Comparison of ENCODE assay signal across 32 cellular contexts in the genomic region with DNA sequence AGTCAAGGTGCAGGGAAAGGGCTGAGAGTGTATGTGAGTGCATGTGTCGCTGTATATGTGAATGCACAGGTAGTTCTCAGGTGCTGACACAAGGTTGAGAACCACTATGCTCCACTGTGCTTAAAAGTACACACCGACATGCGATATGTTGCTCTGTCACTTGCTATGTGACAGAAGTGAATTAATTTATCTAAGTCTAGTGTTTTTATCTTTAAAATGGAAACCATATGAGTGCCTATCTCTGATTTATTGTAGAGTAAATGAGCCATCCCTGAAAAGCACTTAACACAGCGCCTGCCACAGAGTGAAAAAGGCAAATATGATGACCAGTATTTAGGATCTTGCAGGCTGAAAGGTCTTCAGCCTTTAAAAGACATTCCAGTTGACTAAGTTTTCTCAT.
"Had no signal": no experiment of that assay in that cellular context is flagged by ENCODE, and none has a peak within 500 bp of the region (broad histone marks: within the 10 kb centered on the region; RNA-seq: fewer than 3 reads in every experiment).

No MANE protein-coding gene starts in this region.

- H3K27ac Mint-ChIP-seq: activated B cell treated with CpG ODN at 0.5 μM for 24 hours; activated CD4-positive, alpha-beta memory T cell treated with anti-CD3 and anti-CD28 coated beads for 36 hours; activated CD8-positive, alpha-beta T cell treated with anti-CD3 and anti-CD28 coated beads for 36 hours; activated naive CD4-positive, alpha-beta T cell treated with anti-CD3 and anti-CD28 coated beads for 36 hours; activated naive CD8-positive, alpha-beta T cell treated with anti-CD3 and anti-CD28 coated beads for 36 hours; activated T-cell treated with anti-CD3 and anti-CD28 coated beads, Interleukin-2, amount 50 U/mL, for 72 hours; activated T-helper 1 cell treated with anti-CD3 and anti-CD28 coated beads, Interleukin-12 subunit alpha, Interleukin-12 subunit beta, Interleukin-2, Interleukin-4 antibody, amounts not matched to agents 30 ng/mL and 10 ng/mL and 1 ng/mL, durations not matched to agents 14 hours and 24 hours and 36 hours; activated T-helper 17 cell treated with anti-CD3 and anti-CD28 coated beads, Interleukin-2, amount 50 U/mL, for 72 hours; T-helper 2 cell treated with Interferon-gamma antibody and Interleukin-4, amounts not matched to agents 5 μg/mL and 100 μg/mL, for 36 hours had no signal

- ATAC-seq: activated CD8-positive, alpha-beta T cell treated with anti-CD3 and anti-CD28 coated beads for 36 hours; activated naive CD4-positive, alpha-beta T cell treated with anti-CD3 and anti-CD28 coated beads, Interleukin-2, amount 50 U/mL, for 72 hours; activated T-cell treated with anti-CD3 and anti-CD28 coated beads, Interleukin-2, amount 50 U/mL, for 4 hours; activated T-cell treated with anti-CD3 and anti-CD28 coated beads, Interleukin-2, amount 50 U/mL, for 72 hours; activated T-helper 17 cell treated with anti-CD3 and anti-CD28 coated beads, Interleukin-2, amount 50 U/mL, for 72 hours; body of pancreas had no signal

- DNase-seq: activated B cell treated with CpG ODN at 0.5 μM for 24 hours; activated CD4-positive, alpha-beta memory T cell treated with anti-CD3 and anti-CD28 coated beads for 36 hours; activated CD4-positive, alpha-beta T cell treated with anti-CD3 and anti-CD28 coated beads for 48 hours; activated CD4-positive, alpha-beta T cell treated with anti-CD3 and anti-CD28 coated beads, Interleukin-2, amount 50 U/mL, for 1 hour; activated CD4-positive, alpha-beta T cell treated with anti-CD3 and anti-CD28 coated beads, Interleukin-2, amount 50 U/mL, for 4 hours; activated CD4-positive, CD25-positive, alpha-beta regulatory T cell treated with anti-CD3 and anti-CD28 coated beads, Interleukin-2, amount 50 U/mL, for 72 hours; activated CD8-positive, alpha-beta memory T cell treated with anti-CD3 and anti-CD28 coated beads, Interleukin-2, amount 50 U/mL, for 4 hours; activated CD8-positive, alpha-beta T cell treated with anti-CD3 and anti-CD28 coated beads for 36 hours; activated effector memory CD4-positive, alpha-beta T cell treated with anti-CD3 and anti-CD28 coated beads, Interleukin-2, amount 50 U/mL, for 16 hours; activated gamma-delta T cell treated with Interleukin-2 at 50 U/mL for 16 hours; activated naive CD4-positive, alpha-beta T cell; activated naive CD4-positive, alpha-beta T cell treated with anti-CD3 and anti-CD28 coated beads for 36 hours; activated naive CD4-positive, alpha-beta T cell treated with anti-CD3 and anti-CD28 coated beads, Interleukin-2, amount 50 U/mL, for 16 hours; activated naive CD8-positive, alpha-beta T cell treated with anti-CD3 and anti-CD28 coated beads for 36 hours; activated T-cell treated with anti-CD3 and anti-CD28 coated beads for 4 hours; activated T-cell treated with anti-CD3 and anti-CD28 coated beads, Interleukin-2, amount 50 U/mL, for 1 hour; activated T-cell treated with anti-CD3 and anti-CD28 coated beads, Interleukin-2, amount 50 U/mL, for 4 hours; activated T-cell treated with anti-CD3 and anti-CD28 coated beads, Interleukin-2, amount 50 U/mL, for 72 hours; adrenal gland; amniotic stem cell; aorta; body of pancreas; brain microvascular endothelial cell; central memory CD4-positive, alpha-beta T cell; T-helper 2 cell; T-helper 9 cell had no signal

- H3K27me3 ChIP-seq: adrenal gland, body of pancreas, brain microvascular endothelial cell, breast epithelium had no signal

- H3K27me3 Mint-ChIP-seq: activated B cell treated with CpG ODN at 0.5 μM for 24 hours; activated CD4-positive, alpha-beta memory T cell treated with anti-CD3 and anti-CD28 coated beads for 36 hours; activated CD8-positive, alpha-beta T cell treated with anti-CD3 and anti-CD28 coated beads for 36 hours; activated naive CD8-positive, alpha-beta T cell treated with anti-CD3 and anti-CD28 coated beads for 36 hours; activated T-helper 17 cell treated with anti-CD3 and anti-CD28 coated beads, Interleukin-2, amount 50 U/mL, for 72 hours had no signal

- H3K9me3 Mint-ChIP-seq: activated B cell treated with CpG ODN at 0.5 μM for 24 hours; activated CD4-positive, alpha-beta memory T cell treated with anti-CD3 and anti-CD28 coated beads for 36 hours; activated CD8-positive, alpha-beta T cell treated with anti-CD3 and anti-CD28 coated beads for 36 hours; activated naive CD4-positive, alpha-beta T cell treated with anti-CD3 and anti-CD28 coated beads for 36 hours; activated naive CD4-positive, alpha-beta T cell treated with anti-CD3 and anti-CD28 coated beads, Interleukin-2, amount 50 U/mL, for 72 hours; activated naive CD8-positive, alpha-beta T cell treated with anti-CD3 and anti-CD28 coated beads for 36 hours; activated T-cell treated with anti-CD3 and anti-CD28 coated beads, Interleukin-2, amount 50 U/mL, for 4 hours; activated T-cell treated with anti-CD3 and anti-CD28 coated beads, Interleukin-2, amount 50 U/mL, for 72 hours; activated T-helper 1 cell treated with anti-CD3 and anti-CD28 coated beads, Interleukin-12 subunit alpha, Interleukin-12 subunit beta, Interleukin-2, Interleukin-4 antibody, amounts not matched to agents 30 ng/mL and 10 ng/mL and 1 ng/mL, durations not matched to agents 14 hours and 24 hours and 36 hours; activated T-helper 17 cell treated with anti-CD3 and anti-CD28 coated beads, Interleukin-2, amount 50 U/mL, for 72 hours; T-helper 2 cell treated with Interferon-gamma antibody and Interleukin-4, amounts not matched to agents 5 μg/mL and 100 μg/mL, for 36 hours had no signal

- H3K27ac ChIP-seq: adrenal gland, body of pancreas, brain microvascular endothelial cell, breast epithelium, VCaP had no signal

- H3K4me3 Mint-ChIP-seq: activated B cell treated with CpG ODN at 0.5 μM for 24 hours; activated CD4-positive, alpha-beta memory T cell treated with anti-CD3 and anti-CD28 coated beads for 36 hours; activated CD8-positive, alpha-beta T cell treated with anti-CD3 and anti-CD28 coated beads for 36 hours; activated naive CD4-positive, alpha-beta T cell treated with anti-CD3 and anti-CD28 coated beads for 36 hours; activated naive CD8-positive, alpha-beta T cell treated with anti-CD3 and anti-CD28 coated beads for 36 hours; activated T-cell treated with anti-CD3 and anti-CD28 coated beads, Interleukin-2, amount 50 U/mL, for 4 hours; activated T-cell treated with anti-CD3 and anti-CD28 coated beads, Interleukin-2, amount 50 U/mL, for 72 hours; activated T-helper 1 cell treated with anti-CD3 and anti-CD28 coated beads, Interleukin-12 subunit alpha, Interleukin-12 subunit beta, Interleukin-2, Interleukin-4 antibody, amounts not matched to agents 30 ng/mL and 10 ng/mL and 1 ng/mL, durations not matched to agents 14 hours and 24 hours and 36 hours; activated T-helper 17 cell treated with anti-CD3 and anti-CD28 coated beads, Interleukin-2, amount 50 U/mL, for 72 hours; T-helper 2 cell treated with Interferon-gamma antibody and Interleukin-4, amounts not matched to agents 5 μg/mL and 100 μg/mL, for 36 hours had no signal

- H3K4me1 ChIP-seq: breast epithelium had no signal

- H3K36me3 ChIP-seq: adrenal gland, brain microvascular endothelial cell, breast epithelium had no signal

- H3K9me3 ChIP-seq: adrenal gland, body of pancreas, breast epithelium had no signal

- H3K4me3 ChIP-seq: adrenal gland, body of pancreas, breast epithelium had no signal
